In genomic region chr13:60134376-60134775, GRCh38 we compare ENCODE assay signal across 11 cellular contexts. TPM values are rescaled to one million over a fixed set of nuclear protein-coding genes. Genes with fewer than 3 reads are reported as not detected.
DNase-seq lines count a peak whose midpoint lies in the region; ATAC-seq and TF ChIP-seq lines count a peak whose summit lies in the region.
"Had no signal": no experiment of that assay in that cellular context is flagged by ENCODE, and none has a peak within 500 bp of the region (broad histone marks: within the 10 kb centered on the region; RNA-seq: fewer than 3 reads in every experiment).

No MANE protein-coding gene starts in this region.

- peaks cover 0 to 2% (median 0%) of the 10 kb centered on the region in 6 donors for H3K9me3 Mint-ChIP-seq in immature natural killer cell
- H3K9me3 Mint-ChIP-seq: activated naive CD4-positive, alpha-beta T cell treated with anti-CD3 and anti-CD28 coated beads for 36 hours had no signal

- H3K27ac Mint-ChIP-seq in immature natural killer cell, result no peak overlapping the region
- H3K27ac Mint-ChIP-seq: activated naive CD4-positive, alpha-beta T cell treated with anti-CD3 and anti-CD28 coated beads for 36 hours had no signal

- DNase-seq in GM10266 (ENCODE audit: extremely low spot score) (no peak), RPMI7951 (ENCODE audit: low read depth) (peak; percentile 14), immature natural killer cell (peak; percentile 10 to 24 (median 10)), NCI-H2029 (lab: John Stamatoyannopoulos, UW) (no peak)
- DNase-seq: activated naive CD4-positive, alpha-beta T cell treated with anti-CD3 and anti-CD28 coated beads for 36 hours; spleen had no signal

- H3K4me3 Mint-ChIP-seq in immature natural killer cell, result peak overlapping the region in 4 of 5 donors; percentile 19 to 55 (median 30)
- H3K4me3 Mint-ChIP-seq: activated naive CD4-positive, alpha-beta T cell treated with anti-CD3 and anti-CD28 coated beads for 36 hours had no signal

- H3K36me3 Mint-ChIP-seq in immature natural killer cell, result no peaks in the 10 kb centered on the region

- H3K27me3 Mint-ChIP-seq in immature natural killer cell (ENCODE audit: low read depth in 3 of 3), result peaks cover 0 to 2% (median 0%) of the 10 kb centered on the region in 3 donors

- ATAC-seq in GM21717 (IDR thresholded peaks at IDR 0.05; ENCODE audit: unreplicated experiment) (peak; percentile 70), GM21723 (IDR thresholded peaks at IDR 0.05; ENCODE audit: unreplicated experiment) (no peak), GM21381 (IDR thresholded peaks at IDR 0.05; ENCODE audit: unreplicated experiment) (no peak), HG02938 (IDR thresholded peaks at IDR 0.05; ENCODE audit: unreplicated experiment) (no peak)
- ATAC-seq: HepG2 had no signal

- peak; percentile 15 for TF ChIP-seq CTCF in GM10266 (IDR thresholded peaks at IDR 0.05; ENCODE audit: control insufficient read depth, insufficient read depth, low read depth, missing control alignments)

- H3K4me1 Mint-ChIP-seq in immature natural killer cell, result peaks cover 19 to 35% of the 10 kb centered on the region in 2 donors

RNA-seq across cellular contexts. Expression of gene DIAPH3, which starts 29.4 kb away (rescaled TPM):
- total RNA-seq in RPMI7951 (2014; rRNA removed; shearing (Covaris generic)), result 20.2 and 25.1 TPM in 2 replicates
- polyA plus RNA-seq in immature natural killer cell, result under 1 TPM in 2 of 3 donors, not detected in 1; 0.03 to 0.25 TPM

Comparison
In these comparisons a context has a peak if more than half of its experiments do, and no peak if none do; other contexts are left out.
1. DNase-seq: peak in RPMI7951 (single experiment) and immature natural killer cell (3 of 3); none in GM10266 (single experiment) and NCI-H2029 (single experiment).